ENCODE assay signal across 29 cellular contexts in genomic region chr2:168138911-168139310, GRCh38.
DNase-seq lines count a peak whose midpoint lies in the region; ATAC-seq and TF ChIP-seq lines count a peak whose summit lies in the region.
"Had no signal": no experiment of that assay in that cellular context is flagged by ENCODE, and none has a peak within 500 bp of the region (broad histone marks: within the 10 kb centered on the region; RNA-seq: fewer than 3 reads in every experiment).

No MANE protein-coding gene starts in this region.

- no peaks in the 10 kb centered on the region for H3K9me3 Mint-ChIP-seq in WTC11
- peaks cover 4% of the 10 kb centered on the region for H3K9me3 Mint-ChIP-seq in neural crest cell
- no peaks in the 10 kb centered on the region for H3K9me3 Mint-ChIP-seq in glutamatergic neuron (ENCODE audit: unreplicated experiment)
- H3K9me3 Mint-ChIP-seq: activated naive CD8-positive, alpha-beta T cell treated with anti-CD3 and anti-CD28 coated beads, Interleukin-2, amount 10 ng/mL, durations not matched to agents 7 days and 5 days; central memory CD8-positive, alpha-beta T cell had no signal

- no peak for ATAC-seq in left cardiac atrium
- ATAC-seq in WTC11: no peak
- ATAC-seq: A549; activated CD4-positive, alpha-beta T cell treated with anti-CD3 and anti-CD28 coated beads for 36 hours; activated CD8-positive, alpha-beta T cell treated with anti-CD3 and anti-CD28 coated beads, Interleukin-2, amount 10 ng/mL, durations not matched to agents 7 days and 5 days; K562; lower lobe of right lung had no signal

- no peak overlapping the region for H3K4me3 ChIP-seq in left ventricle myocardium inferior
- H3K4me3 ChIP-seq: A549, K562, lower lobe of right lung, mucosa of descending colon, psoas muscle, thoracic aorta, vagina had no signal

- H3K36me3 ChIP-seq in left ventricle myocardium inferior: no peaks in the 10 kb centered on the region
- H3K36me3 ChIP-seq: lower lobe of right lung, vagina had no signal

- H3K4me1 Mint-ChIP-seq in WTC11 (peaks cover 27% of the 10 kb centered on the region), neural crest cell (peaks cover 55% of the 10 kb centered on the region), glutamatergic neuron (ENCODE audit: low read depth, unreplicated experiment) (peaks cover 6% of the 10 kb centered on the region)

- CTCF ChIA-PET in WTC11 (lab: Charles Lee): interaction anchor here (1.5 to 1.8 kb wide), 2 partner anchors 20 to 198 kb away, joined by 9 to 10 read pairs; no protein-coding TSS in a partner anchor

- H3K27me3 ChIP-seq in left ventricle myocardium inferior (ENCODE audit: low read depth): no peaks in the 10 kb centered on the region
- H3K27me3 ChIP-seq: vagina had no signal

- peak overlapping the region; percentile 70 for H3K27ac ChIP-seq in left ventricle myocardium inferior (replicated peaks)
- H3K27ac ChIP-seq: A549, lower lobe of right lung, psoas muscle, thoracic aorta, vagina had no signal

- intact Hi-C loops in left ventricle myocardium inferior (cut with micrococcal nuclease): no loop called here
- intact Hi-C loops in left cardiac atrium (cut with DNase I): loop anchor here in 1 of 2 donors (5.0 to 10.0 kb wide), 2 partner anchors 108 to 176 kb away; partner anchors contain the start of gene STK39

- H3K27ac Mint-ChIP-seq in WTC11 (0 out of 2 replicates have a peak overlapping the region, but pooled peaks have one; percentile 6), neural crest cell (ENCODE audit: unreplicated experiment) (peak overlapping the region; percentile 93), glutamatergic neuron (ENCODE audit: unreplicated experiment) (no peak overlapping the region)
- H3K27ac Mint-ChIP-seq: activated CD8-positive, alpha-beta T cell treated with anti-CD3 and anti-CD28 coated beads, Interleukin-2, amount 10 ng/mL, durations not matched to agents 7 days and 5 days; activated naive CD8-positive, alpha-beta T cell treated with anti-CD3 and anti-CD28 coated beads, Interleukin-2, amount 10 ng/mL, durations not matched to agents 7 days and 5 days; B cell had no signal

- DNase-seq in left ventricle myocardium inferior: no peak
- DNase-seq in left cardiac atrium: no peak
- no peak for DNase-seq in WTC11 (ENCODE audit: low spot score)
- DNase-seq in neural crest cell (ENCODE audit: low read depth, low spot score): no peak
- no peak for DNase-seq in SKM-1 (lab: John Stamatoyannopoulos, UW; ENCODE audit: unreplicated experiment)
- DNase-seq in COLO668 (lab: John Stamatoyannopoulos, UW; ENCODE audit: unreplicated experiment): no peak
- no peak for DNase-seq in DMS153 (lab: John Stamatoyannopoulos, UW)
- DNase-seq in glutamatergic neuron: no peak
- DNase-seq: activated CD4-positive, alpha-beta T cell treated with anti-CD3 and anti-CD28 coated beads for 36 hours; activated CD8-positive, alpha-beta T cell treated with anti-CD3 and anti-CD28 coated beads, Interleukin-2, amount 10 ng/mL, durations not matched to agents 7 days and 5 days; activated naive CD8-positive, alpha-beta T cell treated with anti-CD3 and anti-CD28 coated beads, Interleukin-2, amount 10 ng/mL, durations not matched to agents 7 days and 5 days; dermis blood vessel endothelial cell; DMS79 treated with DMSO at 0.1 percent for 48 hours; GF-D8; HCEC 1CT; islet precursor cell; lower lobe of right lung; mucosa of descending colon; NCI-H1105 treated with DMSO at 0.1 percent for 48 hours; NCI-H2029; NCI-H226; stimulated activated naive CD4-positive, alpha-beta T cell had no signal

- POLR2A ChIA-PET in WTC11 (lab: Charles Lee): no interaction called here

- no peak for TF ChIP-seq CTCF in left ventricle myocardium inferior (IDR thresholded peaks at IDR 0.05; ENCODE audit: borderline replicate concordance)
- no peak for TF ChIP-seq CTCF in WTC11 (IDR thresholded peaks at IDR 0.05)
- TF ChIP-seq CTCF in neural crest cell (conservative IDR thresholded peaks at IDR 0.05): no peak
- no peak for TF ChIP-seq CTCF in glutamatergic neuron (IDR thresholded peaks at IDR 0.05; ENCODE audit: partially characterized antibody, unreplicated experiment)

- no peaks in the 10 kb centered on the region for H3K9me3 ChIP-seq in left ventricle myocardium inferior (replicated peaks)
- H3K9me3 ChIP-seq: A549, lower lobe of right lung, mucosa of descending colon, psoas muscle, thoracic aorta, vagina had no signal

- H3K27me3 Mint-ChIP-seq in WTC11 (ENCODE audit: low read depth) (no peaks in the 10 kb centered on the region), neural crest cell (ENCODE audit: low read depth) (no peaks in the 10 kb centered on the region), glutamatergic neuron (ENCODE audit: unreplicated experiment) (no peaks in the 10 kb centered on the region)
- H3K27me3 Mint-ChIP-seq: activated CD4-positive, alpha-beta T cell treated with anti-CD3 and anti-CD28 coated beads for 36 hours; activated naive CD8-positive, alpha-beta T cell treated with anti-CD3 and anti-CD28 coated beads, Interleukin-2, amount 10 ng/mL, durations not matched to agents 7 days and 5 days; B cell; central memory CD8-positive, alpha-beta T cell had no signal

- H3K36me3 Mint-ChIP-seq in WTC11 (no peaks in the 10 kb centered on the region), neural crest cell (ENCODE audit: low read depth) (peaks cover 6% of the 10 kb centered on the region), glutamatergic neuron (ENCODE audit: unreplicated experiment) (no peaks in the 10 kb centered on the region)

- H3K4me1 ChIP-seq in left ventricle myocardium inferior: peaks cover 46% of the 10 kb centered on the region
- H3K4me1 ChIP-seq: lower lobe of right lung, psoas muscle, vagina had no signal

- H3K4me3 Mint-ChIP-seq in WTC11 (no peak overlapping the region), neural crest cell (peak overlapping the region; percentile 62), glutamatergic neuron (ENCODE audit: unreplicated experiment) (no peak overlapping the region)
- H3K4me3 Mint-ChIP-seq: activated CD4-positive, alpha-beta T cell treated with anti-CD3 and anti-CD28 coated beads for 36 hours; activated CD8-positive, alpha-beta T cell treated with anti-CD3 and anti-CD28 coated beads, Interleukin-2, amount 10 ng/mL, durations not matched to agents 7 days and 5 days; activated naive CD8-positive, alpha-beta T cell treated with anti-CD3 and anti-CD28 coated beads, Interleukin-2, amount 10 ng/mL, durations not matched to agents 7 days and 5 days; B cell; central memory CD8-positive, alpha-beta T cell had no signal

TF ChIP-seq in WTC11, 78 proteins besides CTCF, POLR2A, EP300 and RAD21:
- TF ChIP-seq, protein P1, sequence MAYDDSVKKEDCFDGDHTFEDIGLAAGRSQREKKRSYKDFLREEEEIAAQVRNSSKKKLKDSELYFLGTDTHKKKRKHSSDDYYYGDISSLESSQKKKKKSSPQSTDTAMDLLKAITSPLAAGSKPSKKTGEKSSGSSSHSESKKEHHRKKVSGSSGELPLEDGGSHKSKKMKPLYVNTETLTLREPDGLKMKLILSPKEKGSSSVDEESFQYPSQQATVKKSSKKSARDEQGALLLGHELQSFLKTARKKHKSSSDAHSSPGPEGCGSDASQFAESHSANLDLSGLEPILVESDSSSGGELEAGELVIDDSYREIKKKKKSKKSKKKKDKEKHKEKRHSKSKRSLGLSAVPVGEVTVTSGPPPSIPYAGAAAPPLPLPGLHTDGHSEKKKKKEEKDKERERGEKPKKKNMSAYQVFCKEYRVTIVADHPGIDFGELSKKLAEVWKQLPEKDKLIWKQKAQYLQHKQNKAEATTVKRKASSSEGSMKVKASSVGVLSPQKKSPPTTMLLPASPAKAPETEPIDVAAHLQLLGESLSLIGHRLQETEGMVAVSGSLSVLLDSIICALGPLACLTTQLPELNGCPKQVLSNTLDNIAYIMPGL (CRISPR knock-in tag; IDR thresholded peaks at IDR 0.05): no peak
TF ChIP-seq in WTC11: peak in this region for 0.
